ENCODE assay signal across 8 cellular contexts in genomic region chr4:169612869-169613859, GRCh38. TPM values are rescaled to one million over a fixed set of nuclear protein-coding genes. Genes with fewer than 3 reads are reported as not detected.
DNase-seq lines count a peak whose midpoint lies in the region; TF ChIP-seq lines count a peak whose summit lies in the region.

No MANE protein-coding gene starts in this region.

- in situ Hi-C loops in GM23248 (cut with MboI), result loop anchor here (25.0 kb wide), 1 partner anchor 424 kb away; the partner anchor contains the start of gene MFAP3L

- H2AFZ ChIP-seq in GM23248 (peak overlapping the region; percentile 93), Karpas-422 (ENCODE audit: low read length) (peak overlapping the region; percentile 87; the same call in 1 of the 2 replicates)

- H3K9me3 ChIP-seq in GM23248 (ENCODE audit: low read depth) (no peaks in the 10 kb centered on the region), Karpas-422 (ENCODE audit: low read length) (no peaks in the 10 kb centered on the region)

- H3K79me2 ChIP-seq in GM23248 (ENCODE audit: insufficient read depth), result peaks cover 38% of the 10 kb centered on the region
- peaks cover 39% of the 10 kb centered on the region for H3K79me2 ChIP-seq in Karpas-422 (ENCODE audit: low read length)

- peaks cover 3% of the 10 kb centered on the region for H3K36me3 Mint-ChIP-seq in activated T-helper 2 cell treated with anti-CD3 and anti-CD28 coated beads, Interferon-gamma antibody, Interleukin-2, Interleukin-4, amounts not matched to agents 10 μg/mL and 5 μg/mL and 100 μg/mL, durations not matched to agents 14 hours and 24 hours and 36 hours (ENCODE audit: low read depth)
- H3K36me3 Mint-ChIP-seq in nephron progenitor cell (ENCODE audit: low read depth), result peaks cover 17% of the 10 kb centered on the region

- intact Hi-C loops in activated T-helper 2 cell treated with anti-CD3 and anti-CD28 coated beads, Interferon-gamma antibody, Interleukin-2, Interleukin-4, amounts not matched to agents 10 μg/mL and 5 μg/mL and 100 μg/mL, durations not matched to agents 14 hours and 24 hours and 36 hours (cut with micrococcal nuclease), result loop anchor here (1.0 to 10.0 kb wide), 10 partner anchors 7 to 748 kb away; partner anchors contain the start of genes CBR4, CLCN3, HPF1 and MFAP3L

- H3K27ac ChIP-seq in GM23248 (peak overlapping the region; percentile 92), Karpas-422 (ENCODE audit: low read length) (peak overlapping the region; percentile 72), RWPE1 (peak overlapping the region; percentile 96)

- peaks cover 50% of the 10 kb centered on the region for H3K4me1 Mint-ChIP-seq in activated T-helper 2 cell treated with anti-CD3 and anti-CD28 coated beads, Interferon-gamma antibody, Interleukin-2, Interleukin-4, amounts not matched to agents 10 μg/mL and 5 μg/mL and 100 μg/mL, durations not matched to agents 14 hours and 24 hours and 36 hours (ENCODE audit: low read depth)
- H3K4me1 Mint-ChIP-seq in nephron progenitor cell, result peaks cover 24% of the 10 kb centered on the region

- DNase-seq in Daoy (ENCODE audit: low read depth) (peak; percentile 51), GM23248 (peak; percentile 88), Karpas-422 (peak; percentile 81), RWPE1 (ENCODE audit: low spot score) (peak; percentile 64), fibroblast of the conjunctiva (ENCODE audit: low read depth) (peak; percentile 64), nephron progenitor cell (peak; percentile 70), superior temporal gyrus (ENCODE audit: extremely low spot score) (peak; percentile 95)
- peak; percentile 66 for DNase-seq in activated T-helper 2 cell treated with anti-CD3 and anti-CD28 coated beads, Interferon-gamma antibody, Interleukin-2, Interleukin-4, amounts not matched to agents 10 μg/mL and 5 μg/mL and 100 μg/mL, durations not matched to agents 14 hours and 24 hours and 36 hours (ENCODE audit: low spot score)

- peak overlapping the region; percentile 98 for H3K27ac Mint-ChIP-seq in activated T-helper 2 cell treated with anti-CD3 and anti-CD28 coated beads, Interferon-gamma antibody, Interleukin-2, Interleukin-4, amounts not matched to agents 10 μg/mL and 5 μg/mL and 100 μg/mL, durations not matched to agents 14 hours and 24 hours and 36 hours
- peak overlapping the region; percentile 99 for H3K27ac Mint-ChIP-seq in nephron progenitor cell

- no peaks in the 10 kb centered on the region for H3K9me2 ChIP-seq in GM23248 (ENCODE audit: insufficient read depth)
- no peaks in the 10 kb centered on the region for H3K9me2 ChIP-seq in Karpas-422 (replicated peaks; ENCODE audit: insufficient read depth, low read length)

- H3F3A ChIP-seq in GM23248 (ENCODE audit: insufficient read depth), result peaks cover 11% of the 10 kb centered on the region; the same call in 1 of the 2 replicates

- peak overlapping the region; percentile 90 for H3K4me3 ChIP-seq in GM23248
- H3K4me3 ChIP-seq in Karpas-422 (ENCODE audit: low read length), result peak overlapping the region; percentile 89

- H3K4me1 ChIP-seq in GM23248 (ENCODE audit: insufficient read depth) (peaks cover 17% of the 10 kb centered on the region), Karpas-422 (ENCODE audit: low read length) (peaks cover 27% of the 10 kb centered on the region)

- H3K36me3 ChIP-seq in GM23248 (ENCODE audit: low read depth) (no peaks in the 10 kb centered on the region), Karpas-422 (ENCODE audit: insufficient read depth, low read length) (no peaks in the 10 kb centered on the region)

- CTCF ChIA-PET in RWPE1 (lab: Yijun Ruan, JAX), result interaction anchor here (0.6 to 1.5 kb wide), 12 partner anchors 9 to 638 kb away, joined by 3 to 6 read pairs (median 3); no protein-coding TSS in a partner anchor

- H3K9me3 Mint-ChIP-seq in activated T-helper 2 cell treated with anti-CD3 and anti-CD28 coated beads, Interferon-gamma antibody, Interleukin-2, Interleukin-4, amounts not matched to agents 10 μg/mL and 5 μg/mL and 100 μg/mL, durations not matched to agents 14 hours and 24 hours and 36 hours, result no peaks in the 10 kb centered on the region
- H3K9me3 Mint-ChIP-seq in nephron progenitor cell, result no peaks in the 10 kb centered on the region

- H3K4me2 ChIP-seq in GM23248 (ENCODE audit: unreplicated experiment), result peak overlapping the region; percentile 95
- peak overlapping the region; percentile 96 for H3K4me2 ChIP-seq in Karpas-422 (ENCODE audit: low read depth, low read length, poor library complexity, severe bottlenecking)

- 4 to 5% methylated on average over 9 of the region's 9 CpGs for WGBS in GM23248 (ENCODE audit: low coverage in 1 of 2, low lambda C conversion rate in 2 of 2, missing lambda C conversion rate in 2 of 2), 2 experiments

- POLR2A ChIA-PET in RWPE1 (lab: Yijun Ruan, JAX; ENCODE audit: low non-redundant PET), result no interaction called here

- H3K27me3 ChIP-seq in GM23248 (replicated peaks; ENCODE audit: insufficient read depth), result no peaks in the 10 kb centered on the region
- no peaks in the 10 kb centered on the region for H3K27me3 ChIP-seq in Karpas-422 (ENCODE audit: low read length)

- peak; percentile 81 for TF ChIP-seq CTCF in RWPE1 (conservative IDR thresholded peaks at IDR 0.05; ENCODE audit: low read depth)
- peak; percentile 66 for TF ChIP-seq CTCF in nephron progenitor cell (IDR thresholded peaks at IDR 0.05)

- peak overlapping the region; percentile 92 for H3K9ac ChIP-seq in GM23248
- H3K9ac ChIP-seq in Karpas-422 (ENCODE audit: low read length), result peak overlapping the region; percentile 69

- H3K27me3 Mint-ChIP-seq in activated T-helper 2 cell treated with anti-CD3 and anti-CD28 coated beads, Interferon-gamma antibody, Interleukin-2, Interleukin-4, amounts not matched to agents 10 μg/mL and 5 μg/mL and 100 μg/mL, durations not matched to agents 14 hours and 24 hours and 36 hours (ENCODE audit: low read depth), result no peaks in the 10 kb centered on the region
- H3K27me3 Mint-ChIP-seq in nephron progenitor cell (ENCODE audit: low read depth, poor library complexity), result no peaks in the 10 kb centered on the region

- H3K4me3 Mint-ChIP-seq in activated T-helper 2 cell treated with anti-CD3 and anti-CD28 coated beads, Interferon-gamma antibody, Interleukin-2, Interleukin-4, amounts not matched to agents 10 μg/mL and 5 μg/mL and 100 μg/mL, durations not matched to agents 14 hours and 24 hours and 36 hours (ENCODE audit: low read depth), result peak overlapping the region; percentile 96
- peak overlapping the region; percentile 98 for H3K4me3 Mint-ChIP-seq in nephron progenitor cell

- H4K20me1 ChIP-seq in GM23248 (ENCODE audit: insufficient read depth), result no peaks in the 10 kb centered on the region
- no peaks in the 10 kb centered on the region for H4K20me1 ChIP-seq in Karpas-422 (ENCODE audit: insufficient read depth, low read depth, low read length)

RNA-seq across cellular contexts. Expression of gene NEK1, which starts 0.8 kb away (rescaled TPM):
- 3.8 and 4.7 TPM in 2 replicates for total RNA-seq in Daoy (2014; rRNA removed; shearing (Covaris generic))
- 6.7 and 7.6 TPM in 2 replicates for total RNA-seq in GM23248 (2014; rRNA removed; shearing (Covaris generic))
- polyA plus RNA-seq in GM23248 (2016; fragmentation: Nextera tagmentation; extraction: Ambion mirVana), result 14.3 and 14.8 TPM in 2 replicates
- total RNA-seq in Karpas-422 (2014; rRNA removed; shearing (Covaris generic); ENCODE audit: low replicate concordance), result 7.0 and 9.4 TPM in 2 replicates
- 9.4 and 11.1 TPM in 2 replicates for total RNA-seq in activated T-helper 2 cell treated with anti-CD3 and anti-CD28 coated beads, Interferon-gamma antibody, Interleukin-2, Interleukin-4, amounts not matched to agents 10 μg/mL and 5 μg/mL and 100 μg/mL, durations not matched to agents 14 hours and 24 hours and 36 hours

RNA-seq across cellular contexts. Expression of gene CLCN3, which starts 7.2 kb away (rescaled TPM):
- 9.3 and 10.7 TPM in 2 replicates for total RNA-seq in Daoy (2014; rRNA removed; shearing (Covaris generic))
- 16.4 and 20.4 TPM in 2 replicates for total RNA-seq in GM23248 (2014; rRNA removed; shearing (Covaris generic))
- 12.1 and 12.2 TPM in 2 replicates for polyA plus RNA-seq in GM23248 (2016; fragmentation: Nextera tagmentation; extraction: Ambion mirVana)
- 35.8 and 38.5 TPM in 2 replicates for total RNA-seq in Karpas-422 (2014; rRNA removed; shearing (Covaris generic); ENCODE audit: low replicate concordance)
- total RNA-seq in activated T-helper 2 cell treated with anti-CD3 and anti-CD28 coated beads, Interferon-gamma antibody, Interleukin-2, Interleukin-4, amounts not matched to agents 10 μg/mL and 5 μg/mL and 100 μg/mL, durations not matched to agents 14 hours and 24 hours and 36 hours, result 23.8 and 25.6 TPM in 2 replicates

Comparison
In these comparisons a context has a peak if more than half of its experiments do, and no peak if none do; other contexts are left out.
1. Peak in every context shown above with its lines: DNase-seq, H3K4me3 ChIP-seq and H3K27ac ChIP-seq.